9 cellular contexts compared by ENCODE assay signal in genomic region chr5:179816401-179817070, GRCh38. TPM values are rescaled to one million over a fixed set of nuclear protein-coding genes. Genes with fewer than 3 reads are reported as not detected.
DNase-seq lines count a peak whose midpoint lies in the region; ATAC-seq and TF ChIP-seq lines count a peak whose summit lies in the region.
"Had no signal": no experiment of that assay in that cellular context is flagged by ENCODE, and none has a peak within 500 bp of the region (broad histone marks: within the 10 kb centered on the region; RNA-seq: fewer than 3 reads in every experiment).

No MANE protein-coding gene starts in this region.

- peaks cover 4% of the 10 kb centered on the region; the same call in 1 of the 2 replicates for H3K36me3 ChIP-seq in BJ (ENCODE audit: control insufficient read depth, insufficient read depth, low read length)
- H3K36me3 ChIP-seq in parathyroid adenoma (ENCODE audit: control insufficient read depth, insufficient read depth, low read length): no peaks in the 10 kb centered on the region

- no peaks in the 10 kb centered on the region for H3K27me3 ChIP-seq in BJ (ENCODE audit: control insufficient read depth, insufficient read depth, low read length)
- no peaks in the 10 kb centered on the region for H3K27me3 ChIP-seq in parathyroid adenoma (ENCODE audit: control insufficient read depth, insufficient read depth, low read length)

- H2AFZ ChIP-seq in parathyroid adenoma: peak overlapping the region; percentile 76

- intact Hi-C loops in left ventricle myocardium superior (cut with micrococcal nuclease): no loop called here

- peaks cover 22% of the 10 kb centered on the region for H3K27me3 Mint-ChIP-seq in WTC11 (ENCODE audit: low read depth)

- no peaks in the 10 kb centered on the region for H3K9me3 ChIP-seq in parathyroid adenoma (ENCODE audit: control insufficient read depth, low read length)

- ATAC-seq in WTC11: 0 out of 2 replicates have a peak, but pooled peaks have one; percentile 1
- ATAC-seq in left ventricle myocardium superior: no peak
- ATAC-seq in HG03565 (IDR thresholded peaks at IDR 0.05; ENCODE audit: unreplicated experiment): no peak
- ATAC-seq in GM21367 (IDR thresholded peaks at IDR 0.05; ENCODE audit: unreplicated experiment): no peak
- no peak for ATAC-seq in HG03442 (IDR thresholded peaks at IDR 0.05; ENCODE audit: unreplicated experiment)

- H3K4me1 ChIP-seq in parathyroid adenoma: peaks cover 19% of the 10 kb centered on the region

- H3K27ac Mint-ChIP-seq in WTC11: no peak overlapping the region

- H3K79me2 ChIP-seq in parathyroid adenoma: peaks cover 4% of the 10 kb centered on the region

- peak overlapping the region; percentile 22 for H3K4me2 ChIP-seq in parathyroid adenoma (ENCODE audit: low read length)

- no peak overlapping the region for H3K27ac ChIP-seq in parathyroid adenoma

- DNase-seq in BJ (ENCODE audit: low read depth) (no peak), WTC11 (ENCODE audit: low spot score) (peak; percentile 37), left ventricle myocardium superior (peak; percentile 65), middle frontal gyrus (ENCODE audit: extremely low spot score, low spot score) (no peak)
- DNase-seq: SHP77 had no signal

- H3K4me1 Mint-ChIP-seq in WTC11: peaks cover 40% of the 10 kb centered on the region

- H3K36me3 Mint-ChIP-seq in WTC11: peaks cover 14% of the 10 kb centered on the region

- POLR2A ChIA-PET in BJ (lab: Charles Lee) (no interaction called here), WTC11 (lab: Charles Lee) (interaction anchor here (0.6 to 1.3 kb wide), 3 partner anchors 9 to 644 kb away, joined by 3 read pairs; no protein-coding TSS in a partner anchor)

- H3K9me3 Mint-ChIP-seq in WTC11: no peaks in the 10 kb centered on the region

- no peak overlapping the region for H3K9ac ChIP-seq in parathyroid adenoma

- H3K4me3 ChIP-seq in BJ (ENCODE audit: low read depth, low read length) (peak overlapping the region; percentile 38), parathyroid adenoma (ENCODE audit: low read depth, low read length) (no peak overlapping the region)

- CTCF ChIA-PET in BJ (lab: Yijun Ruan, JAX) (no interaction called here), WTC11 (lab: Charles Lee) (interaction anchor here (1.3 to 1.9 kb wide), 3 partner anchors 15 to 159 kb away, joined by 3 to 8 read pairs (median 5); no protein-coding TSS in a partner anchor)

- H3K4me3 Mint-ChIP-seq in WTC11: peak overlapping the region; percentile 54

- TF ChIP-seq CTCF in BJ (IDR thresholded peaks at IDR 0.05; ENCODE audit: insufficient read depth, low read depth, low read length): no peak
- TF ChIP-seq CTCF in WTC11 (IDR thresholded peaks at IDR 0.05): no peak
- TF ChIP-seq CTCF in parathyroid adenoma (IDR thresholded peaks at IDR 0.05): no peak

TF ChIP-seq in WTC11, 78 proteins besides CTCF, POLR2A, EP300 and RAD21:
- 0 out of 2 replicates have a peak, but pooled peaks have one; percentile 7 for TF ChIP-seq PRDM15 (CRISPR knock-in tag; IDR thresholded peaks at IDR 0.05)
- TF ChIP-seq ZNF121 (CRISPR knock-in tag; IDR thresholded peaks at IDR 0.05): peak; percentile 99
- no peak for TF ChIP-seq MLX (CRISPR knock-in tag; IDR thresholded peaks at IDR 0.05)
- TF ChIP-seq ZBTB21 (CRISPR knock-in tag; IDR thresholded peaks at IDR 0.05; ENCODE audit: borderline replicate concordance): no peak
- 0 out of 2 replicates have a peak, but pooled peaks have one; percentile 13 for TF ChIP-seq FOXP4 (CRISPR knock-in tag; IDR thresholded peaks at IDR 0.05)
TF ChIP-seq in WTC11: peak in this region for 3.

RNA-seq across cellular contexts. Expression of gene SQSTM1, which starts 4.2 kb away (rescaled TPM):
- polyA plus RNA-seq in BJ (2011; rRNA removed): 307 and 361 TPM in 2 replicates
- 103 and 140 TPM in 2 replicates for polyA minus RNA-seq in BJ (2011; rRNA and poly(A)+ RNA removed)
- total RNA-seq in WTC11 (2021) (78.5 to 95.2 TPM (median 86.5 TPM) in 3 replicates), left ventricle myocardium superior (434 TPM)

RNA-seq across cellular contexts. Expression of gene MGAT4B, which starts 9.9 kb away (rescaled TPM):
- 91.7 and 131 TPM in 2 replicates for polyA plus RNA-seq in BJ (2011; rRNA removed)
- 96.3 and 122 TPM in 2 replicates for polyA minus RNA-seq in BJ (2011; rRNA and poly(A)+ RNA removed)
- total RNA-seq in WTC11 (2021) (127 to 151 TPM (median 135 TPM) in 3 replicates), left ventricle myocardium superior (110 TPM)

RNA-seq across cellular contexts. Expression of gene LTC4S, which starts 22.8 kb away (rescaled TPM):
- 0.49 and 0.88 TPM in 2 replicates for polyA plus RNA-seq in BJ (2011; rRNA removed)
- polyA minus RNA-seq in BJ (2011; rRNA and poly(A)+ RNA removed): 0.33 TPM in 1 of 2 replicates, not detected in the other
- total RNA-seq in WTC11 (2021) (2.6 to 4.5 TPM (median 3.0 TPM) in 3 replicates), left ventricle myocardium superior (7.1 TPM)

RNA-seq across cellular contexts. Expression of gene MRNIP, which starts 42.1 kb away (rescaled TPM):
- polyA plus RNA-seq in BJ (2011; rRNA removed): 12.6 and 14.1 TPM in 2 replicates
- 3.7 and 9.5 TPM in 2 replicates for polyA minus RNA-seq in BJ (2011; rRNA and poly(A)+ RNA removed)
- total RNA-seq in WTC11 (2021) (35.2 to 42.0 TPM (median 36.7 TPM) in 3 replicates), left ventricle myocardium superior (14.8 TPM)

Comparison
In these comparisons a context has a peak if more than half of its experiments do, and no peak if none do; other contexts are left out.
1. DNase-seq: peak in WTC11 (single experiment) and left ventricle myocardium superior (single experiment); none in BJ (single experiment) and middle frontal gyrus (single experiment).